ENCODE assay signal across 10 cellular contexts in the genomic region with DNA sequence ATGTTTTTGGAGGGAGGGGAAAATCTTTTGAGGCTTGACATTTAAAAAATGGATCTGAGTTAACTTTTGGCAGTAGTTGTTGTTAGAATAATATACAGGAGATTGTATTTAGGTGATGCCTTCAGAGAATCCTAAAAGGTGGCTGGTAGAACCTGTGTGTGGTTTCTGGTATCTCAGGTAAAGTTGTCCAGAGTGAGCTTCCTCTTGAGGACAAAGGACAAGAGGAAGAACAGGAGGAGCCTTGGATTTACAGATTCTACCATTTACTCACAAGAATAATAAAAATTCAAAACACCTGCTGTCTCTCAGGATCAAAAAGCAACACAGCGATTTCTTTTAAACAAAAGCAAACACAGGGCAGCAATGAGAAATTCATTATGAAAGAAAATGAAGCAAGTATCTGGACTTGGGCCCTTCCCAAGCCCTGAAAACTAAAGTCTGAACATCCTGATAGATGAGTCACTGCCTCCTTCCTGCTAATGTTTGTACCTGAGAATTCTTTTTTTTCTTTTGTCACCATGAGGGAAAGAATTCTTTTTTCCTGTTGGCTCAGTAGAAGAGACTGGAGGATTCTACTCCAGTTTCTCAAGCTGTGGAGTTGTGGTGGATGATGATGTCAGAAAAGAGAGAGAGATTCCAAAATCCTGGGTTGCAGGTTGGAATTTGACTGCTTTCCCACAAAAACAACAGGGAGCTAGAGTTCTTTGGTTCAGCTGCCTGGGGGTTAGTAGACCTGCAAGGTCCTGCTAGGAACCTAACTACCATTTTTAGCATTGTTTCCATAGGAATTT. TPM values are rescaled to one million over a fixed set of nuclear protein-coding genes. Genes with fewer than 3 reads are reported as not detected.
DNase-seq lines count a peak whose midpoint lies in the region; ATAC-seq and TF ChIP-seq lines count a peak whose summit lies in the region.
"Had no signal": no experiment of that assay in that cellular context is flagged by ENCODE, and none has a peak within 500 bp of the region (broad histone marks: within the 10 kb centered on the region; RNA-seq: fewer than 3 reads in every experiment).

No MANE protein-coding gene starts in this region.

- DNase-seq in heart left ventricle: no peak
- DNase-seq in left ventricle myocardium superior: no peak
- DNase-seq in chondrocyte (ENCODE audit: low spot score): no peak
- DNase-seq in islet precursor cell: peak; percentile 78
- no peak for DNase-seq in type B pancreatic cell (ENCODE audit: extremely low spot score, unreplicated experiment)
- no peak for DNase-seq in activated T-cell treated with anti-CD3 and anti-CD28 coated beads, Interleukin-2, amount 50 U/mL, for 48 hours
- DNase-seq in RKO (ENCODE audit: low spot score): no peak
- no peak for DNase-seq in DMS 273 (lab: John Stamatoyannopoulos, UW; ENCODE audit: unreplicated experiment)
- DNase-seq: activated T-cell treated with anti-CD3 and anti-CD28 coated beads, Interleukin-2, amount 50 U/mL, for 72 hours; T-helper 2 cell had no signal

- no peak overlapping the region for H3K4me3 ChIP-seq in heart left ventricle

- H3K27ac Mint-ChIP-seq in chondrocyte (ENCODE audit: unreplicated experiment) (peak overlapping the region; percentile 83), type B pancreatic cell (peak overlapping the region; percentile 59)
- H3K27ac Mint-ChIP-seq: activated T-cell treated with anti-CD3 and anti-CD28 coated beads, Interleukin-2, amount 50 U/mL, for 72 hours had no signal

- intact Hi-C loops in heart left ventricle (cut with DNase I): no loop called here
- intact Hi-C loops in left ventricle myocardium superior (cut with micrococcal nuclease): no loop called here

- peaks cover 0 to 3% (median 0%) of the 10 kb centered on the region in 12 donors for H3K4me1 ChIP-seq in heart left ventricle

- 69 to 79% (median 76%) methylated on average over 1 of the region's 1 CpG for WGBS in heart left ventricle, 4 donors

- H3K27me3 Mint-ChIP-seq in chondrocyte (ENCODE audit: low read depth): no peaks in the 10 kb centered on the region
- H3K27me3 Mint-ChIP-seq in type B pancreatic cell: no peaks in the 10 kb centered on the region

- TF ChIP-seq CTCF in heart left ventricle (IDR thresholded peaks at IDR 0.05): no peak
- no peak for TF ChIP-seq CTCF in chondrocyte (IDR thresholded peaks at IDR 0.05)
- TF ChIP-seq CTCF in type B pancreatic cell (conservative IDR thresholded peaks at IDR 0.05): no peak

- H3K4me3 Mint-ChIP-seq in chondrocyte (ENCODE audit: unreplicated experiment) (no peak overlapping the region), type B pancreatic cell (no peak overlapping the region)
- H3K4me3 Mint-ChIP-seq: activated T-cell treated with anti-CD3 and anti-CD28 coated beads, Interleukin-2, amount 50 U/mL, for 72 hours had no signal

- peak in 1 of 4 donors; percentile 34 for ATAC-seq in heart left ventricle
- no peak for ATAC-seq in left ventricle myocardium superior
- ATAC-seq: activated T-cell treated with anti-CD3 and anti-CD28 coated beads, Interleukin-2, amount 50 U/mL, for 72 hours had no signal

- H3K27ac ChIP-seq in heart left ventricle: peak overlapping the region in 7 of 12 donors; percentile 3 to 32 (median 15)

- H3K36me3 Mint-ChIP-seq in chondrocyte (ENCODE audit: low read depth) (no peaks in the 10 kb centered on the region), type B pancreatic cell (no peaks in the 10 kb centered on the region)

- no peaks in the 10 kb centered on the region for H3K9me3 Mint-ChIP-seq in chondrocyte (ENCODE audit: low read depth)
- no peaks in the 10 kb centered on the region for H3K9me3 Mint-ChIP-seq in type B pancreatic cell
- H3K9me3 Mint-ChIP-seq: activated T-cell treated with anti-CD3 and anti-CD28 coated beads, Interleukin-2, amount 50 U/mL, for 72 hours had no signal

- no peak for TF ChIP-seq POLR2A in heart left ventricle (IDR thresholded peaks at IDR 0.05)

- no peaks in the 10 kb centered on the region for H3K36me3 ChIP-seq in heart left ventricle

- H3K9me3 ChIP-seq in heart left ventricle: no peaks in the 10 kb centered on the region

- no peaks in the 10 kb centered on the region for H3K27me3 ChIP-seq in heart left ventricle

- H3K4me1 Mint-ChIP-seq in chondrocyte (ENCODE audit: low read depth) (peaks cover 30% of the 10 kb centered on the region), type B pancreatic cell (ENCODE audit: unreplicated experiment) (peaks cover 23% of the 10 kb centered on the region)

RNA-seq across cellular contexts. Expression of gene RAPGEF2, which starts 31.5 kb away (rescaled TPM):
- total RNA-seq in heart left ventricle (10 to 100 TPM; 35.3 to 75.9 (median 56.9) TPM), left ventricle myocardium superior (42.2 TPM), chondrocyte (31.0 to 40.1 TPM (median 37.3 TPM) in 3 replicates), type B pancreatic cell (ENCODE audit: low replicate concordance) (34.6 and 40.6 TPM in 2 replicates)
- 10 to 100 TPM; 10.6 to 21.6 TPM for polyA plus RNA-seq in heart left ventricle
